ENCODE assay signal across 8 cellular contexts in the genomic region with DNA sequence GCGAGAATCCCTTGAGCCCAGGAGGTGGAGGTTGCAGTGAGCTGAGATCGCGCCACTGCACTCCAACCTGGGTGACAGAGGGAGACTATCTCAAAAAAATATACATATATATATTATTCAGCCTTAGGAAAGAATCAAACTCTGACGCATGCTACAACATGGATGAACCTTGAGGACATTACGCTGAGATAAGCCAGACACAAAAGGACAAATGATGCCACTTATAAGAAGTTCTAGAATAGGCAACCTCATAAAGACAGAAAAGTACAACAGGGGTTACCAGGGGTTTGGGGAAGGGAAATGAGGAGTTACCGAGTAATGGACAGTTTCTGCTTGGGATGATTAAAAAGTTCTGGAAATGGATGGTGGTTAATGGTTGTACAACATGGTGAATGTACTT. TPM values are rescaled to one million over a fixed set of nuclear protein-coding genes. Genes with fewer than 3 reads are reported as not detected.
DNase-seq lines count a peak whose midpoint lies in the region; ATAC-seq and TF ChIP-seq lines count a peak whose summit lies in the region.

No MANE protein-coding gene starts in this region.

- CTCF ChIA-PET in Caco-2 (lab: Charles Lee) (no interaction called here), Panc1 (lab: Charles Lee) (interaction anchor here (1.0 kb wide), 1 partner anchor 96 kb away, joined by 3 read pairs; no protein-coding TSS in a partner anchor)

- no peaks in the 10 kb centered on the region for H3K27me3 Mint-ChIP-seq in Caco-2 (ENCODE audit: insufficient read depth, unreplicated experiment)

- ATAC-seq in Panc1 (no peak), GM21619 (IDR thresholded peaks at IDR 0.05; ENCODE audit: unreplicated experiment) (no peak), omental fat pad (ENCODE audit: low FRiP score) (no peak)

- intact Hi-C loops in Caco-2 (cut with micrococcal nuclease; ENCODE audit: unreplicated experiment) (loop anchor here (2.0 kb wide), 1 partner anchor 60 kb away; the partner anchor contains the start of gene KCTD6), Panc1 (cut with micrococcal nuclease; ENCODE audit: unreplicated experiment) (no loop called here), ovary (cut with DNase I) (no loop called here)

- H3K9me3 ChIP-seq in Caco-2 (no peaks in the 10 kb centered on the region), Panc1 (ENCODE audit: control insufficient read depth, insufficient read depth, low read depth, low read length) (no peaks in the 10 kb centered on the region), ovary (no peaks in the 10 kb centered on the region)

- H3K36me3 Mint-ChIP-seq in Caco-2 (ENCODE audit: insufficient read depth, unreplicated experiment) = peaks cover 38% of the 10 kb centered on the region

- no peak for DNase-seq in Caco-2
- no peak for DNase-seq in Panc1 (ENCODE audit: low read depth, low spot score)
- DNase-seq in epithelial cell of prostate (ENCODE audit: low read depth, low spot score) = no peak
- DNase-seq in ovary = no peak
- DNase-seq in NCI-H82 (lab: John Stamatoyannopoulos, UW) = no peak
- no peak for DNase-seq in LoVo (ENCODE audit: low spot score)
- DNase-seq in omental fat pad (ENCODE audit: low spot score) = no peak

- no peaks in the 10 kb centered on the region for H3K27me3 ChIP-seq in Caco-2 (replicated peaks; ENCODE audit: control insufficient read depth, insufficient read depth, low read length)
- no peaks in the 10 kb centered on the region for H3K27me3 ChIP-seq in Panc1 (ENCODE audit: control insufficient read depth, insufficient read depth, low read length)
- no peaks in the 10 kb centered on the region for H3K27me3 ChIP-seq in ovary

- no peak for TF ChIP-seq CTCF in Caco-2 (IDR thresholded peaks at IDR 0.05; ENCODE audit: insufficient read depth in 1 of 2, low read depth in 1 of 2, low read length in 1 of 2, severe bottlenecking in 1 of 2, unreplicated experiment in 1 of 2)
- no peak for TF ChIP-seq CTCF in Panc1 (IDR thresholded peaks at IDR 0.05)
- no peak for TF ChIP-seq CTCF in ovary (IDR thresholded peaks at IDR 0.05)
- TF ChIP-seq CTCF in omental fat pad (IDR thresholded peaks at IDR 0.05) = no peak

- H3K4me3 ChIP-seq in Caco-2 (ENCODE audit: low read depth, low read length) (peak overlapping the region; percentile 81), Panc1 (ENCODE audit: low read depth in 2 of 2, low read length in 2 of 2) (peak overlapping the region; percentile 73 to 83), ovary (peak overlapping the region; percentile 64)

- peaks cover 21% of the 10 kb centered on the region for H3K4me1 ChIP-seq in Caco-2
- H3K4me1 ChIP-seq in Panc1 (ENCODE audit: control insufficient read depth, insufficient read depth, low read length) = peaks cover 12% of the 10 kb centered on the region
- H3K4me1 ChIP-seq in ovary (ENCODE audit: insufficient read depth) = peaks cover 5% of the 10 kb centered on the region

- in situ Hi-C loops in Panc1 (cut with HindIII; ENCODE audit: low pct_unique_long_range_greater_than_20kb, low sequenced_read_pairs) = no loop called here

- H3K9me3 Mint-ChIP-seq in Caco-2 (ENCODE audit: unreplicated experiment) = no peaks in the 10 kb centered on the region

- 35 to 51% (median 40%) methylated on average over 6 of the region's 6 CpGs for WGBS in ovary, 3 donors

- H3K27ac ChIP-seq in Panc1 (ENCODE audit: low read length) (peak overlapping the region; percentile 94), epithelial cell of prostate (peak overlapping the region; percentile 38), ovary (peak overlapping the region in 1 of 2 donors; percentile 86)

- no peak for TF ChIP-seq POLR2A in ovary (IDR thresholded peaks at IDR 0.05)

- peaks cover 15% of the 10 kb centered on the region for H3K4me1 Mint-ChIP-seq in Caco-2 (ENCODE audit: low read depth, unreplicated experiment)

- peak overlapping the region; percentile 82 for H3K27ac Mint-ChIP-seq in Caco-2 (ENCODE audit: unreplicated experiment)

- TF ChIP-seq EP300 in ovary (IDR thresholded peaks at IDR 0.05) = no peak

- BruUV-seq in Caco-2 (replicated peaks; lab: Mats Ljungman, UMichigan) (no TSS peak), Panc1 (replicated peaks; lab: Mats Ljungman, UMichigan) (no TSS peak)

- POLR2A ChIA-PET in Caco-2 (lab: Charles Lee) = interaction anchor here (0.7 kb wide), 1 partner anchor 38 kb away, joined by 3 read pairs; no protein-coding TSS in a partner anchor
- POLR2A ChIA-PET in Panc1 (lab: Charles Lee) = interaction anchor here (0.6 kb wide), 1 partner anchor 90 kb away, joined by 3 read pairs; no protein-coding TSS in a partner anchor

- H3K4me3 Mint-ChIP-seq in Caco-2 (ENCODE audit: unreplicated experiment) = peak overlapping the region; percentile 80

- H3K36me3 ChIP-seq in Caco-2 (ENCODE audit: control insufficient read depth, insufficient read depth, low read length) (peaks cover 4% of the 10 kb centered on the region; the same call in 1 of the 2 replicates), Panc1 (ENCODE audit: control insufficient read depth, insufficient read depth, low read length) (peaks cover 15% of the 10 kb centered on the region), ovary (no peaks in the 10 kb centered on the region)

RNA-seq across cellular contexts. Expression of gene PDHB, which starts 0.7 kb away (rescaled TPM):
- total RNA-seq in Caco-2 (2022) (81.8 and 89.8 TPM in 2 replicates), Panc1 (2021; ENCODE audit: unreplicated experiment) (66.6 TPM), ovary (10 to 100 TPM; 24.4 to 56.6 (median 36.3) TPM), omental fat pad (10 to 100 TPM; 59.6 to 87.6 (median 74.0) TPM)
- polyA plus RNA-seq in Panc1 (2012; ENCODE audit: insufficient read length) = 67.2 TPM
- polyA plus RNA-seq in ovary = 10 to 100 TPM; 43.4 to 98.4 TPM

RNA-seq across cellular contexts. Expression of gene KCTD6, which starts 59.0 kb away (rescaled TPM):
- 9.2 and 9.8 TPM in 2 replicates for total RNA-seq in Caco-2 (2022)
- 18.3 TPM for total RNA-seq in Panc1 (2021; ENCODE audit: unreplicated experiment)
- 16.8 TPM for polyA plus RNA-seq in Panc1 (2012; ENCODE audit: insufficient read length)
- 10 to 100 TPM; 10.9 to 16.6 (median 13.0) TPM for total RNA-seq in ovary
- polyA plus RNA-seq in ovary = 10 to 100 TPM; 11.7 to 20.8 TPM
- 10 to 100 TPM; 11.9 to 17.2 (median 14.6) TPM for total RNA-seq in omental fat pad
